ENCODE assay signal across 19 cellular contexts in the genomic region with DNA sequence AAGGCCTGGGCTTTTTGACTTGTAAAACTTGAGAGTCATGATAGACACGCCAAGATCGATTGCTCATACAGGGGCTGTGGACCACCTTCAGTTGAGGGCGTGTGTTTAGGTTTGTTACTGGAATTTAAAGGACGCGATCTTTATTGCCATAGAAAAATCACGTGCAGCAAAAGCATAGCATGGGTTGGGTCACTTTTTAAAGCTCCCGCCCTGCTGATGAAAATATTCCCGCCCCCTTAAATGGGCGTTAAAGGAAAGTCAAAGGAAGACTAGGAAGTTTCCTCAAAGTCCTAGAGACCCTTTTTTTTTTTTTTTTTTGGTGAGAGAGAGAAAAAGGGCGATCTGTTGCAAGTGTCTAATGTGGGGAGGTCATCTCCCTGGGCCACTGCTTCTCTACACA. TPM values are rescaled to one million over a fixed set of nuclear protein-coding genes. Genes with fewer than 3 reads are reported as not detected.
DNase-seq lines count a peak whose midpoint lies in the region; ATAC-seq and TF ChIP-seq lines count a peak whose summit lies in the region.
"Had no signal": no experiment of that assay in that cellular context is flagged by ENCODE, and none has a peak within 500 bp of the region (broad histone marks: within the 10 kb centered on the region; RNA-seq: fewer than 3 reads in every experiment).

No MANE protein-coding gene starts in this region.

- no peak overlapping the region for H3K4ac ChIP-seq in neuronal stem cell (ENCODE audit: low read length)

- no peak overlapping the region for H2BK15ac ChIP-seq in neuronal stem cell (ENCODE audit: low read length)

- H3K4me1 Mint-ChIP-seq in GM23338 (peaks cover 57% of the 10 kb centered on the region), IgD-negative memory B cell (peaks cover 0 to 4% (median 3%) of the 10 kb centered on the region in 3 donors)
- H3K4me1 Mint-ChIP-seq in CD4-positive, alpha-beta memory T cell, result peaks cover 0 to 2% (median 0%) of the 10 kb centered on the region in 4 donors

- no peak overlapping the region for H2BK12ac ChIP-seq in neuronal stem cell (ENCODE audit: low read length)

- H3K9me3 ChIP-seq in iPS-18c (ENCODE audit: control insufficient read depth, insufficient read depth, low read length), result no peaks in the 10 kb centered on the region
- peaks cover 0 to 3% of the 10 kb centered on the region in 2 donors for H3K9me3 ChIP-seq in neuronal stem cell (replicated peaks in 1 of 2; ENCODE audit: control insufficient read depth in 2 of 2, insufficient read depth in 1 of 2, low read depth in 1 of 2, low read length in 2 of 2)
- H3K9me3 ChIP-seq in CD4-positive, alpha-beta memory T cell (ENCODE audit: control insufficient read depth in 1 of 2, low read length in 2 of 2), result no peaks in the 10 kb centered on the region
- H3K9me3 ChIP-seq: SJSA1 had no signal

- H3K27me3 Mint-ChIP-seq in GM23338 (ENCODE audit: insufficient read depth, low read depth, poor library complexity), result peaks cover 99% of the 10 kb centered on the region
- peaks cover 83% of the 10 kb centered on the region for H3K27me3 Mint-ChIP-seq in IgD-negative memory B cell
- H3K27me3 Mint-ChIP-seq in CD4-positive, alpha-beta memory T cell, result peaks cover 69 to 83% of the 10 kb centered on the region in 2 donors

- H3K18ac ChIP-seq in neuronal stem cell (ENCODE audit: low read length), result no peak overlapping the region

- H3K4me1 ChIP-seq in GM23338 (ENCODE audit: insufficient read depth) (peaks cover 94% of the 10 kb centered on the region), neuronal stem cell (ENCODE audit: control insufficient read depth in 2 of 2, insufficient read depth in 1 of 2, low read depth in 1 of 2, low read length in 2 of 2) (peaks cover 0 to 3% of the 10 kb centered on the region in 2 donors)
- H3K4me1 ChIP-seq in CD4-positive, alpha-beta memory T cell (ENCODE audit: insufficient read depth, low read length), result no peaks in the 10 kb centered on the region

- no peak overlapping the region for H3K27ac ChIP-seq in GM23338 (ENCODE audit: low read depth)
- H3K27ac ChIP-seq in neuronal stem cell (replicated peaks; ENCODE audit: low read length), result no peak overlapping the region
- no peak overlapping the region for H3K27ac ChIP-seq in CD4-positive, alpha-beta memory T cell (ENCODE audit: low read depth, low read length)
- H3K27ac ChIP-seq: SJSA1 had no signal

- no peaks in the 10 kb centered on the region for H3K79me2 ChIP-seq in GM23338 (replicated peaks; ENCODE audit: insufficient read depth)

- intact Hi-C loops in CD4-positive, alpha-beta memory T cell (cut with micrococcal nuclease), result no loop called here

- no peak overlapping the region for H3K27ac Mint-ChIP-seq in GM23338
- peak overlapping the region in 2 of 3 donors; percentile 8 to 74 for H3K27ac Mint-ChIP-seq in IgD-negative memory B cell
- peak overlapping the region in 2 of 7 donors; percentile 15 to 42 for H3K27ac Mint-ChIP-seq in CD4-positive, alpha-beta memory T cell

- H3K4me2 ChIP-seq in GM23338 (peak overlapping the region; percentile 71), neuronal stem cell (ENCODE audit: insufficient read depth, low read length, poor library complexity, severe bottlenecking) (no peak overlapping the region)

- H3K9me3 Mint-ChIP-seq in GM23338, result no peaks in the 10 kb centered on the region; the same call in 1 of the 3 replicates
- H3K9me3 Mint-ChIP-seq in IgD-negative memory B cell, result peaks cover 3 to 30% (median 19%) of the 10 kb centered on the region in 3 donors
- H3K9me3 Mint-ChIP-seq in CD4-positive, alpha-beta memory T cell, result peaks cover 8 to 78% (median 50%) of the 10 kb centered on the region in 8 donors

- no peak overlapping the region for H2AK5ac ChIP-seq in neuronal stem cell (ENCODE audit: low read depth, low read length)

- no peaks in the 10 kb centered on the region for H3K9me2 ChIP-seq in GM23338 (ENCODE audit: insufficient read depth)

- in situ Hi-C loops in KBM-7 (cut with MboI; ENCODE audit: low pct_unique_long_range_greater_than_20kb, low sequenced_read_pairs), result no loop called here
- in situ Hi-C loops in G401 (cut with HindIII; ENCODE audit: low sequenced_read_pairs), result no loop called here

- WGBS in neuronal stem cell (ENCODE audit: extremely low coverage in 2 of 2, insufficient read length in 2 of 2, insufficient replicate concordance in 1 of 2), 2 donors, result no CpG with 5 or more reads among the region's 10 CpGs

- peak; percentile 79 for DNase-seq in GM23338 (ENCODE audit: low spot score)
- peak; percentile 17 for DNase-seq in neuronal stem cell (ENCODE audit: low spot score)
- no peak for DNase-seq in KBM-7
- no peak for DNase-seq in G401 (ENCODE audit: low spot score)
- DNase-seq in GM19240 (ENCODE audit: insufficient read length, low spot score), result no peak
- DNase-seq in CD4-positive, alpha-beta memory T cell, result no peak
- DNase-seq: DMS53, HCEC 1CT, NCI-H1105 treated with DMSO at 0.1 percent for 48 hours, NCI-H2029, NCI-H2227 treated with DMSO at 0.1 percent for 48 hours, NCI-H526 treated with DMSO at 0.1 percent for 48 hours, Right ventricle myocardium superior, RPMI8226 had no signal

- H2BK5ac ChIP-seq in neuronal stem cell (ENCODE audit: low read length), result no peak overlapping the region

- H4K20me1 ChIP-seq in GM23338 (replicated peaks; ENCODE audit: insufficient read depth), result peaks cover 28% of the 10 kb centered on the region

- POLR2A ChIA-PET in CD4-positive, alpha-beta memory T cell (lab: Charles Lee; ENCODE audit: partially characterized antibody), result no interaction called here

- CTCF ChIA-PET in CD4-positive, alpha-beta memory T cell (lab: Charles Lee; ENCODE audit: partially characterized antibody), result no interaction called here

- H4K8ac ChIP-seq in neuronal stem cell (ENCODE audit: low read depth, low read length), result no peak overlapping the region

- no peak overlapping the region for H2BK120ac ChIP-seq in neuronal stem cell (ENCODE audit: low read depth, low read length)

- no peak overlapping the region for H3K9ac ChIP-seq in neuronal stem cell (ENCODE audit: low read depth, low read length, poor library complexity)

- H4K91ac ChIP-seq in neuronal stem cell (ENCODE audit: low read depth, low read length, poor library complexity), result no peak overlapping the region

- ATAC-seq in GM23338, result peak; percentile 4; the same call in 1 of the 3 replicates
- ATAC-seq: HepG2, K562 had no signal

- peak overlapping the region; percentile 50 for H3K4me3 ChIP-seq in GM23338
- H3K4me3 ChIP-seq in iPS-18c (ENCODE audit: insufficient read depth, low read depth, low read length), result peak overlapping the region; percentile 25; the same call in 1 of the 2 replicates
- H3K4me3 ChIP-seq in neuronal stem cell (ENCODE audit: low read length in 2 of 2), result no peak overlapping the region
- no peak overlapping the region for H3K4me3 ChIP-seq in CD4-positive, alpha-beta memory T cell (ENCODE audit: low read length in 2 of 2)
- H3K4me3 ChIP-seq: K562, SJSA1 had no signal

- TF ChIP-seq CTCF in GM23338 (conservative IDR thresholded peaks at IDR 0.05; ENCODE audit: low read depth in 2 of 2), result no peak

- H3K27me3 ChIP-seq in GM23338 (ENCODE audit: insufficient read depth) (peaks cover 99% of the 10 kb centered on the region), neuronal stem cell (ENCODE audit: control insufficient read depth in 3 of 3, insufficient read depth in 3 of 3, low read depth in 1 of 3, low read length in 3 of 3) (peaks cover 10 to 98% (median 91%) of the 10 kb centered on the region in 3 experiments)
- peaks cover 52% of the 10 kb centered on the region for H3K27me3 ChIP-seq in CD4-positive, alpha-beta memory T cell (ENCODE audit: insufficient read depth, low read length)
- H3K27me3 ChIP-seq: SJSA1 had no signal

- H3K4me3 Mint-ChIP-seq in GM23338, result peak overlapping the region; percentile 48
- peak overlapping the region in 1 of 4 donors; percentile 7 for H3K4me3 Mint-ChIP-seq in IgD-negative memory B cell
- H3K4me3 Mint-ChIP-seq in CD4-positive, alpha-beta memory T cell, result no peak overlapping the region

- H3K14ac ChIP-seq in neuronal stem cell (ENCODE audit: low read length), result no peak overlapping the region

- H3K23ac ChIP-seq in neuronal stem cell (ENCODE audit: low read depth, low read length, poor library complexity), result no peak overlapping the region

- no peaks in the 10 kb centered on the region for H3K36me3 Mint-ChIP-seq in GM23338 (ENCODE audit: low read depth)
- H3K36me3 Mint-ChIP-seq in IgD-negative memory B cell, result peaks cover 9% of the 10 kb centered on the region
- peaks cover 6 to 11% of the 10 kb centered on the region in 2 donors for H3K36me3 Mint-ChIP-seq in CD4-positive, alpha-beta memory T cell

- H3K36me3 ChIP-seq in GM23338 (ENCODE audit: insufficient read depth), result no peaks in the 10 kb centered on the region
- H3K36me3 ChIP-seq in neuronal stem cell (replicated peaks in 1 of 2; ENCODE audit: control insufficient read depth in 2 of 2, insufficient read depth in 2 of 2, low read length in 2 of 2), result no peaks in the 10 kb centered on the region
- H3K36me3 ChIP-seq in CD4-positive, alpha-beta memory T cell (ENCODE audit: insufficient read depth, low read length), result no peaks in the 10 kb centered on the region

- H3F3A ChIP-seq in GM23338 (replicated peaks; ENCODE audit: low read depth), result peaks cover 55% of the 10 kb centered on the region

- no peaks in the 10 kb centered on the region for H3K79me1 ChIP-seq in neuronal stem cell (ENCODE audit: low read depth, low read length)

- H2AFZ ChIP-seq in GM23338 (no peak overlapping the region), neuronal stem cell (ENCODE audit: low read length) (no peak overlapping the region)

TF ChIP-seq in GM23338, 12 proteins besides CTCF, POLR2A, EP300 and RAD21 (continues in another document):
- TF ChIP-seq JUNB (IDR thresholded peaks at IDR 0.05; ENCODE audit: unreplicated experiment), result no peak
- TF ChIP-seq CREB1 (CRISPR knock-in tag; IDR thresholded peaks at IDR 0.05; ENCODE audit: low read depth), result no peak
- no peak for TF ChIP-seq STAT1 (IDR thresholded peaks at IDR 0.05; ENCODE audit: unreplicated experiment)
- TF ChIP-seq EZH2phosphoT487 (IDR thresholded peaks at IDR 0.05; ENCODE audit: unreplicated experiment), result no peak

RNA-seq across cellular contexts. Expression of a gene that starts 23.1 kb away (rescaled TPM):
- not detected in 2 replicates for total RNA-seq in GM23338 (2014; rRNA removed; shearing (Covaris generic))
- 0.21 TPM in 1 of 2 replicates, not detected in the other for polyA plus RNA-seq in GM23338 (2016; fragmentation: Nextera tagmentation; extraction: Ambion mirVana)
- not detected for polyA plus RNA-seq in IgD-negative memory B cell
- 0.53 TPM for polyA plus RNA-seq in neuronal stem cell (2013, experiment 1 of 2)
- 0.54 TPM for polyA plus RNA-seq in neuronal stem cell (2013, experiment 2 of 2)
- 2.3 TPM in 1 of 2 replicates, not detected in the other for total RNA-seq in G401 (2014; rRNA removed; shearing (Covaris generic))
- total RNA-seq in CD4-positive, alpha-beta memory T cell, result not detected
- not detected for polyA plus RNA-seq in CD4-positive, alpha-beta memory T cell
- total RNA-seq: HepG2 had no signal
- polyA plus RNA-seq: HepG2 had no signal

Comparison
In these comparisons a context has a peak if more than half of its experiments do, and no peak if none do; other contexts are left out.
1. DNase-seq: peak in GM23338 (single experiment) and neuronal stem cell (single experiment); none in KBM-7 (single experiment), G401 (single experiment), GM19240 (single experiment) and CD4-positive, alpha-beta memory T cell (0 of 5).
2. H3K4me3 ChIP-seq: peak in GM23338 (single experiment) and iPS-18c (single experiment); none in neuronal stem cell (0 of 2) and CD4-positive, alpha-beta memory T cell (0 of 2).